Comparison of ENCODE assay signal across 1 cellular context in the genomic region with DNA sequence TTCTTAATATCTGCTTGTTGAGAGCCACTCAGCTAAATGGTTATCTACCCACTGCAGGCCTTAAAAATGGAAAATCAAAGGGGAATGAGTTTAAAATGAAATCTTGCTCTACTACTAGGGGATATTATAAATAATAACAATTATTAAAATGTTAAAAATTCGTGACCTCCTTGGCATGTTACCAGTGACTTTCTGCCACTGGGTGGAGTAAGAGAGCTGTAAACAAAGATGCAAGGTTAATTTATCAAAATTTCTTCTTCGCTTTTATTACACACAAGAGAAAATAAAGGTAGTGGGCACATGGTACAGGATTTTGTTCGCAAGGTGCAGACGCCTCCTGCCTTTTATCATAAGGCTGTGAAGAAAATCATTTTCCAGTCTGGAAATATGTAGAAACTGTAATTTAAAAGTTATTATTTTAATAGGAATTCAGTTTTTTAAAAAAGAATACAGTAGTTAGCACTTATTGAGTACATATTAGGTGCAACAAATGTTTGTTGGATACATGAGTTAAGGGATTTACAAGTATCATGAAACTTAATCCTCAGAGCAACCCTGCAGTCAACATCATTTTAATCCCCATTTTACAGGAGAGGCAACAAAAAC.
TF ChIP-seq lines count a peak whose summit lies in the region.

No MANE protein-coding gene starts in this region.

TF ChIP-seq in H1, 55 proteins besides CTCF, POLR2A, EP300 and RAD21 (continued from another document):
- no peak for TF ChIP-seq CTBP2 (IDR thresholded peaks at IDR 0.05; ENCODE audit: borderline replicate concordance, insufficient read depth, insufficient read length, low read length)
- no peak for TF ChIP-seq POLR2AphosphoS5 (IDR thresholded peaks at IDR 0.05; ENCODE audit: low read depth, low read length)
- TF ChIP-seq RXRA (IDR thresholded peaks at IDR 0.05; ENCODE audit: insufficient read depth, low read depth, low read length) = no peak
- no peak for TF ChIP-seq BACH1 (IDR thresholded peaks at IDR 0.05; ENCODE audit: low read length)
- no peak for TF ChIP-seq RBBP5 (IDR thresholded peaks at IDR 0.05; ENCODE audit: borderline replicate concordance, low read depth, low read length)
- TF ChIP-seq, protein P1, sequence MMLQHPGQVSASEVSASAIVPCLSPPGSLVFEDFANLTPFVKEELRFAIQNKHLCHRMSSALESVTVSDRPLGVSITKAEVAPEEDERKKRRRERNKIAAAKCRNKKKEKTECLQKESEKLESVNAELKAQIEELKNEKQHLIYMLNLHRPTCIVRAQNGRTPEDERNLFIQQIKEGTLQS (IDR thresholded peaks at IDR 0.05; ENCODE audit: insufficient read depth, low read depth, low read length) = no peak
